1 cellular context compared by ENCODE assay signal in genomic region chr17:81667754-81668153, GRCh38.
TF ChIP-seq lines count a peak whose summit lies in the region.

No MANE protein-coding gene starts in this region.

TF ChIP-seq in H1, 55 proteins besides CTCF, POLR2A, EP300 and RAD21:
- TF ChIP-seq NRF1 (IDR thresholded peaks at IDR 0.05; ENCODE audit: low read depth, low read length) (no peak), CREB1 (IDR thresholded peaks at IDR 0.05) (no peak), KDM1A (IDR thresholded peaks at IDR 0.05; ENCODE audit: borderline replicate concordance, low read length) (no peak), CBX8 (IDR thresholded peaks at IDR 0.05; ENCODE audit: borderline replicate concordance, low read depth, low read length) (no peak), NANOG (IDR thresholded peaks at IDR 0.05; ENCODE audit: insufficient read depth, low read depth, low read length, poor library complexity, severe bottlenecking) (no peak), USF2 (IDR thresholded peaks at IDR 0.05; ENCODE audit: low read length) (no peak), POU5F1 (IDR thresholded peaks at IDR 0.05; ENCODE audit: low read depth, low read length) (no peak), SAP30 (IDR thresholded peaks at IDR 0.05; ENCODE audit: insufficient read depth, insufficient replicate concordance, low read length) (no peak), GTF2F1 (IDR thresholded peaks at IDR 0.05; ENCODE audit: borderline replicate concordance, low read depth, low read length) (no peak), TAF1 (IDR thresholded peaks at IDR 0.05; ENCODE audit: low read depth, low read length) (no peak), EZH2 (IDR thresholded peaks at IDR 0.05; ENCODE audit: low read depth, low read length, severe bottlenecking) (no peak), SIX5 (IDR thresholded peaks at IDR 0.05; ENCODE audit: low read depth, low read length) (no peak), RFX5 (IDR thresholded peaks at IDR 0.05; ENCODE audit: borderline replicate concordance, low read depth, low read length) (no peak), JUN (IDR thresholded peaks at IDR 0.05; ENCODE audit: low read depth, low read length) (no peak), HDAC2 (IDR thresholded peaks at IDR 0.05; ENCODE audit: borderline replicate concordance in 1 of 2, low read depth in 2 of 2, low read length in 2 of 2) (no peak), EGR1 (IDR thresholded peaks at IDR 0.05; ENCODE audit: borderline replicate concordance, low read depth, low read length) (no peak)
- TF ChIP-seq, protein P1, sequence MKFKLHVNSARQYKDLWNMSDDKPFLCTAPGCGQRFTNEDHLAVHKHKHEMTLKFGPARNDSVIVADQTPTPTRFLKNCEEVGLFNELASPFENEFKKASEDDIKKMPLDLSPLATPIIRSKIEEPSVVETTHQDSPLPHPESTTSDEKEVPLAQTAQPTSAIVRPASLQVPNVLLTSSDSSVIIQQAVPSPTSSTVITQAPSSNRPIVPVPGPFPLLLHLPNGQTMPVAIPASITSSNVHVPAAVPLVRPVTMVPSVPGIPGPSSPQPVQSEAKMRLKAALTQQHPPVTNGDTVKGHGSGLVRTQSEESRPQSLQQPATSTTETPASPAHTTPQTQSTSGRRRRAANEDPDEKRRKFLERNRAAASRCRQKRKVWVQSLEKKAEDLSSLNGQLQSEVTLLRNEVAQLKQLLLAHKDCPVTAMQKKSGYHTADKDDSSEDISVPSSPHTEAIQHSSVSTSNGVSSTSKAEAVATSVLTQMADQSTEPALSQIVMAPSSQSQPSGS (IDR thresholded peaks at IDR 0.05; ENCODE audit: low read length), result no peak
